In the genomic region with DNA sequence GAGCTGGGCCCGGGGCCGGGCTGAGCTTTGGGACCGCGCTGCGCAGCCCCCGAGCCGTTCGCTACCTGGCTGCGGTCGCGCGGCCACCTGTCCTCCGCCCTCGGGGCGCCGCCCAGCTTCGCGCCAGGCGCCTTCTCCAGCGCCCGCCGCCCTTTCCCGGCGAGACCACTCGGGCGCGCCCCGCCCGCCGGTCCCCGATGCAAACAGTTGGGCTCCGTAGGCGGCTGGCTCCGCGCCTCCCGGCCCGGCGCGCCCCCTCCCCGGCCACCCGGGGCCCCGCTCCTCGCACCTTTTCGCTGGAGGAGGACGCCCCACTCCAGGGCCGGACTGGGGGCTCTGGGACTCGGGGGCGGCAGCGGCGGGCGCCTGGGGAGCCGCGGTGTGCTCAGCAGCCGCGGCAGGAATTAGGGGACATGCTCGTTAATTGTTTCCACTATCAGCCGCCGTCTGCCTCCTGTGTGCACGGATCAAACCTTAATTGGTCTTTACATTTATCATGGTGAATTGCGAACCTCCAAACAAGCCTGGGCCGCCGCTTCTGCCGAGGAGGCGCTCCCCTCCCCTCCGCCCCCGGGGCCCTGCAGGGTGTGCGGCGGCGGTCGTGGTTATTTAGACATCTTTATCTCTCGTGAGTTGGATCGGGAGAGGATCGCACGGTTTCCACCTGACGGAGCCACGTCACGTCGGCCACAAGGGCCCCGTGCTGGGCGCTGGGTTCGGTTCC, we compare ENCODE assay signal across 8 cellular contexts. TPM values are rescaled to one million over a fixed set of nuclear protein-coding genes. Genes with fewer than 3 reads are reported as not detected.
DNase-seq lines count a peak whose midpoint lies in the region; ATAC-seq and TF ChIP-seq lines count a peak whose summit lies in the region.

No MANE protein-coding gene starts in this region.

- H3K27ac ChIP-seq in body of pancreas (no peak overlapping the region), upper lobe of right lung (peak overlapping the region; percentile 70)

- H3K9me3 ChIP-seq in body of pancreas (no peaks in the 10 kb centered on the region), upper lobe of right lung (no peaks in the 10 kb centered on the region)

- BruUV-seq in Calu3 (replicated peaks; lab: Mats Ljungman, UMichigan) = no TSS peak

- no peak for DNase-seq in Calu3
- no peak for DNase-seq in body of pancreas
- peak; percentile 45 to 64 for DNase-seq in memory B cell (ENCODE audit: low spot score in 2 of 2)
- peak; percentile 67 for DNase-seq in upper lobe of right lung
- no peak for DNase-seq in NCI-H446 (lab: John Stamatoyannopoulos, UW)
- DNase-seq in stimulated activated CD4-positive, alpha-beta T cell treated with anti-CD3 and anti-CD28 coated beads, Interleukin-2, amount 100 ng/mL, for 48 hours = no peak

- H3K27me3 Mint-ChIP-seq in Calu3 (ENCODE audit: unreplicated experiment) = peaks cover 71% of the 10 kb centered on the region
- H3K27me3 Mint-ChIP-seq in memory B cell = no peaks in the 10 kb centered on the region

- WGBS in body of pancreas, 2 donors = 2 to 4% methylated on average over 12 to 72 of the region's 81 CpGs

- no peaks in the 10 kb centered on the region for H3K9me3 Mint-ChIP-seq in Calu3 (ENCODE audit: low read depth, unreplicated experiment)
- no peaks in the 10 kb centered on the region for H3K9me3 Mint-ChIP-seq in memory B cell

- H3K4me1 ChIP-seq in body of pancreas (peaks cover 23% of the 10 kb centered on the region), upper lobe of right lung (peaks cover 4% of the 10 kb centered on the region)

- H3K4me1 Mint-ChIP-seq in Calu3 (ENCODE audit: low read depth, unreplicated experiment) = no peaks in the 10 kb centered on the region
- peaks cover 29% of the 10 kb centered on the region for H3K4me1 Mint-ChIP-seq in memory B cell

- peak; percentile 1 for ATAC-seq in GM19452 (IDR thresholded peaks at IDR 0.05; ENCODE audit: unreplicated experiment)
- ATAC-seq in HG03460 (IDR thresholded peaks at IDR 0.05; ENCODE audit: unreplicated experiment) = peak; percentile 19
- peak; percentile 4 for ATAC-seq in body of pancreas
- ATAC-seq in memory B cell (ENCODE audit: low read depth) = peak; percentile 46
- ATAC-seq in upper lobe of right lung = no peak

- TF ChIP-seq POLR2A in body of pancreas (IDR thresholded peaks at IDR 0.05) = no peak

- H3K4me3 ChIP-seq in body of pancreas (peak overlapping the region; percentile 16 to 39), upper lobe of right lung (peak overlapping the region; percentile 61)

- CTCF ChIA-PET in Calu3 (lab: Charles Lee) = interaction anchor here (0.6 kb wide), 1 partner anchor 1430 kb away, joined by 3 read pairs; no protein-coding TSS in a partner anchor

- H3K36me3 Mint-ChIP-seq in Calu3 (ENCODE audit: insufficient read depth, unreplicated experiment) (peaks cover 16% of the 10 kb centered on the region), memory B cell (no peaks in the 10 kb centered on the region)

- H3K27ac Mint-ChIP-seq in Calu3 (ENCODE audit: unreplicated experiment) (no peak overlapping the region), memory B cell (peak overlapping the region; percentile 92)

- H3K36me3 ChIP-seq in body of pancreas (replicated peaks in 1 of 2; ENCODE audit: insufficient read depth in 1 of 2, low read depth in 2 of 2) (no peaks in the 10 kb centered on the region), upper lobe of right lung (no peaks in the 10 kb centered on the region)

- intact Hi-C loops in Calu3 (cut with micrococcal nuclease; ENCODE audit: unreplicated experiment) (no loop called here), body of pancreas (cut with DNase I) (no loop called here), upper lobe of right lung (cut with DNase I) (no loop called here)

- peaks cover 4 to 26% of the 10 kb centered on the region in 2 donors for H3K27me3 ChIP-seq in body of pancreas
- peaks cover 56% of the 10 kb centered on the region for H3K27me3 ChIP-seq in upper lobe of right lung

- TF ChIP-seq CTCF in Calu3 (IDR thresholded peaks at IDR 0.05; ENCODE audit: unreplicated experiment) (no peak), body of pancreas (IDR thresholded peaks at IDR 0.05) (no peak), upper lobe of right lung (IDR thresholded peaks at IDR 0.05) (no peak)

- H3K4me3 Mint-ChIP-seq in Calu3 (ENCODE audit: low read depth, unreplicated experiment) (peak overlapping the region; percentile 78), memory B cell (peak overlapping the region; percentile 80)

RNA-seq across cellular contexts. Expression of gene CNR1, which starts 0.9 kb away (rescaled TPM):
- total RNA-seq in Calu3 (2022) (0.31 and 0.69 TPM in 2 replicates), body of pancreas (1 to 10 TPM; 2.6 to 6.6 TPM), upper lobe of right lung (21.6 TPM)

Comparison
In these comparisons a context has a peak if more than half of its experiments do, and no peak if none do; other contexts are left out.
1. DNase-seq: peak in memory B cell (2 of 2) and upper lobe of right lung (single experiment); none in Calu3 (single experiment), body of pancreas (0 of 4), NCI-H446 (0 of 2) and stimulated activated CD4-positive, alpha-beta T cell treated with anti-CD3 and anti-CD28 coated beads, Interleukin-2, amount 100 ng/mL, for 48 hours (0 of 2).